Comparison of ENCODE assay signal across 19 cellular contexts in the genomic region with DNA sequence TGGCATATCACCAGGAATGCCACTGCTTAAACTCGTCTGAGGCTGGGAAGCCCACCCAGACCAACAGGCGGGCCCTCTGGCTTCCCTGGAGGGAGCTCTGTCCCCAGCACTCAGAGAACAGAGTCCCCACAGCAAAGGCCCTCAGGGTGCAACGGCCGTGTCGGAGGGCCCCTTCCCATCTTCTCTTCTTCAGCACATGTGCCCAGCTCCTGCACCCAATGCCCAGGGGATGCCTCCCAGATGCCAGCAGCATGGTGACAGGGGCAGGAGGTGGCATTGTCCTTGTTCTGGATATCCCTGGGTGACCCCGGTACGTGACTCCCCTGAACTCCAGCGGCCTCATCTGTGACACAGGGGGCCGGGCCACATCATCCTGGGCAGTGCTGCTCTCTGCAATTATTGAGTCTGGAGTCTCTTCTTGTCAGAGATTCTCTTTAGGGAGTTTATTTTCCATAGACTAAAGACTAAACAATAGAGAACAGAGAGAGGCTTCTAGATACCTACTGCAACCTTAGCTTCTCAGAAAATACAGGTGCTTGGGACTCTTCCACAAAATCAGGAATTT. TPM values are rescaled to one million over a fixed set of nuclear protein-coding genes. Genes with fewer than 3 reads are reported as not detected.
DNase-seq lines count a peak whose midpoint lies in the region; ATAC-seq and TF ChIP-seq lines count a peak whose summit lies in the region.
"Had no signal": no experiment of that assay in that cellular context is flagged by ENCODE, and none has a peak within 500 bp of the region (broad histone marks: within the 10 kb centered on the region; RNA-seq: fewer than 3 reads in every experiment).

No MANE protein-coding gene starts in this region.

- H3K4ac ChIP-seq in H9 (ENCODE audit: low read depth, low read length), result no peak overlapping the region

- no peak overlapping the region for H2BK120ac ChIP-seq in H9 (ENCODE audit: low read depth, low read length, poor library complexity, severe bottlenecking)

- no peaks in the 10 kb centered on the region for H3K9me3 ChIP-seq in H9 (ENCODE audit: control insufficient read depth, low read depth, low read length)
- no peaks in the 10 kb centered on the region for H3K9me3 ChIP-seq in spleen
- H3K9me3 ChIP-seq: A549 had no signal

- H3K27ac ChIP-seq in H9 (ENCODE audit: insufficient read length, low read depth, low read length), result no peak overlapping the region
- H3K27ac ChIP-seq in spleen, result no peak overlapping the region
- H3K27ac ChIP-seq: A549, PC-9 had no signal

- H3K4me3 Mint-ChIP-seq in H9 (no peak overlapping the region), brain (peak overlapping the region in 4 of 5 experiments; percentile 40 to 65 (median 55))
- H3K4me3 Mint-ChIP-seq: B cell, HFFc6 had no signal

- H3K4me1 ChIP-seq in H9 (ENCODE audit: insufficient read depth, low read length), result no peaks in the 10 kb centered on the region
- H3K4me1 ChIP-seq in spleen, result peaks cover 0 to 38% (median 5%) of the 10 kb centered on the region in 6 donors
- H3K4me1 ChIP-seq: A549 had no signal

- intact Hi-C loops in spleen (cut with DNase I; ENCODE audit: low total_unique reads), result no loop called here

- no peaks in the 10 kb centered on the region for H3K79me1 ChIP-seq in H9 (ENCODE audit: insufficient read depth, low read depth, low read length, poor library complexity, severe bottlenecking)

- H3K23ac ChIP-seq in H9 (ENCODE audit: insufficient read length, low read depth, low read length), result no peak overlapping the region

- TF ChIP-seq CTCF in H9 (conservative IDR thresholded peaks at IDR 0.05) (no peak), brain (conservative IDR thresholded peaks at IDR 0.05) (no peak), spleen (IDR thresholded peaks at IDR 0.05 in 8 of 11, conservative IDR thresholded peaks at IDR 0.05 in 3 of 11) (no peak)

- peaks cover 0 to 2% of the 10 kb centered on the region in 2 experiments; a peak in 1 of 5 replicates for H3K9me3 Mint-ChIP-seq in H9
- peaks cover 0 to 11% (median 0%) of the 10 kb centered on the region in 5 experiments for H3K9me3 Mint-ChIP-seq in brain
- H3K9me3 Mint-ChIP-seq: HFFc6 had no signal

- no peaks in the 10 kb centered on the region for H3K79me2 ChIP-seq in H9 (ENCODE audit: insufficient read depth, low read length)

- H2AFZ ChIP-seq in H9 (ENCODE audit: low read length), result no peak overlapping the region
- H2AFZ ChIP-seq: PC-9 had no signal

- no peak overlapping the region for H3K4me3 ChIP-seq in spleen
- H3K4me3 ChIP-seq: A549, PC-9 had no signal

- no peak overlapping the region for H3K18ac ChIP-seq in H9 (ENCODE audit: insufficient read length, low read depth, low read length)

- H4K91ac ChIP-seq in H9 (ENCODE audit: insufficient read length, low read depth, low read length), result no peak overlapping the region

- WGBS in H9 (ENCODE audit: extremely low coverage, insufficient read length, low lambda C conversion rate), result no CpG with 5 or more reads among the region's 9 CpGs
- whole genome bisulfite sequencing in spleen, 5 donors, result 78 to 93% (median 85%) methylated on average over 8 to 9 of the region's 9 CpGs

- H3K36me3 Mint-ChIP-seq in H9 (ENCODE audit: insufficient read depth in 1 of 3, low read depth in 3 of 3) (no peaks in the 10 kb centered on the region; a peak in 1 of 7 replicates), brain (no peaks in the 10 kb centered on the region)

- H3K36me3 ChIP-seq in spleen, result no peaks in the 10 kb centered on the region

- H3K27me3 ChIP-seq in H9 (ENCODE audit: insufficient read depth, low read length), result no peaks in the 10 kb centered on the region; the same call in 1 of the 2 replicates
- H3K27me3 ChIP-seq in spleen (replicated peaks in 1 of 7), result peaks cover 0 to 89% (median 20%) of the 10 kb centered on the region in 7 donors

- H4K20me1 ChIP-seq in H9 (ENCODE audit: control insufficient read depth, insufficient read depth, insufficient read length), result no peaks in the 10 kb centered on the region

- no peak overlapping the region for H3K9ac ChIP-seq in H9 (ENCODE audit: extremely low read depth, insufficient read length, low read length)

- H3K27me3 Mint-ChIP-seq in H9 (ENCODE audit: low read depth) (peaks cover 53% of the 10 kb centered on the region), brain (peaks cover 9% of the 10 kb centered on the region)

- peaks cover 12 to 33% of the 10 kb centered on the region in 2 experiments for H3K4me1 Mint-ChIP-seq in H9
- H3K4me1 Mint-ChIP-seq in brain, result peaks cover 56% of the 10 kb centered on the region
- H3K4me1 Mint-ChIP-seq: B cell had no signal

- DNase-seq in H9 (peak; percentile 15), mesenteric fat pad (ENCODE audit: low spot score) (peak; percentile 75), spleen (peak; percentile 47), medulla oblongata (ENCODE audit: extremely low spot score) (no peak)
- no peak for DNase-seq in stimulated activated CD4-positive, alpha-beta T cell treated with anti-CD3 and anti-CD28 coated beads, Interleukin-15, amount 100 ng/mL, for 24 hours
- DNase-seq: EL, HFFc6, KBM-7, MM.1S, NCI-H1092, NCI-H1436, NCI-H187 treated with DMSO at 0.1 percent for 48 hours, NCI-H2107, PC-9 had no signal

- H2AK5ac ChIP-seq in H9 (ENCODE audit: insufficient read length, low read length), result no peak overlapping the region

- no peak overlapping the region for H2BK15ac ChIP-seq in H9 (ENCODE audit: low read depth, low read length)

- H2BK20ac ChIP-seq in H9 (ENCODE audit: low read depth, low read length, poor library complexity, severe bottlenecking), result no peak overlapping the region

- peaks cover 5% of the 10 kb centered on the region for H3K23me2 ChIP-seq in H9 (ENCODE audit: insufficient read length, low read depth, low read length, poor library complexity, severe bottlenecking)

- no peak for ATAC-seq in HG02759 (IDR thresholded peaks at IDR 0.05; ENCODE audit: unreplicated experiment)
- ATAC-seq: A549 had no signal

- H2BK12ac ChIP-seq in H9 (ENCODE audit: insufficient read length, low read depth, low read length), result no peak overlapping the region

- H2BK5ac ChIP-seq in H9 (ENCODE audit: insufficient read length, low read length), result no peak overlapping the region

- no peak overlapping the region for H3K14ac ChIP-seq in H9 (ENCODE audit: insufficient read depth, low read length)

- no peak overlapping the region for H4K5ac ChIP-seq in H9 (ENCODE audit: insufficient read length, low read depth, low read length)

- H3K56ac ChIP-seq in H9 (ENCODE audit: insufficient read length, low read depth, low read length), result no peak overlapping the region

- H3K4me2 ChIP-seq in H9 (ENCODE audit: insufficient read depth, insufficient read length, low read length), result no peak overlapping the region
- H3K4me2 ChIP-seq: A549, PC-9 had no signal

- no peak for TF ChIP-seq POLR2A in spleen (IDR thresholded peaks at IDR 0.05)

- H4K8ac ChIP-seq in H9 (replicated peaks; ENCODE audit: insufficient read length, low read depth, low read length), result no peak overlapping the region

- no peak overlapping the region for H3T11ph ChIP-seq in H9 (ENCODE audit: low read length)

- no peak overlapping the region for H3K27ac Mint-ChIP-seq in H9
- H3K27ac Mint-ChIP-seq in brain, result no peak overlapping the region
- H3K27ac Mint-ChIP-seq: B cell, CD14-positive monocyte, HFFc6 had no signal

RNA-seq across cellular contexts. Expression of a gene that starts 13.6 kb away (rescaled TPM):
- total RNA-seq in H9 (2021), result 34.1 and 36.8 TPM in 2 replicates
- 202 TPM for polyA plus RNA-seq in brain (ENCODE audit: insufficient read depth, low read depth, low replicate concordance)
- 22.6 TPM for total RNA-seq in mesenteric fat pad
- 100 to 1,000 TPM in 1 of 7 donors, 10 to 100 TPM in 6; 40.9 to 109 (median 47.1) TPM for total RNA-seq in spleen
- polyA plus RNA-seq in spleen, result 10 to 100 TPM in 2 of 3 donors, 1 to 10 TPM in 1; 5.9 to 22.3 (median 16.8) TPM
- total RNA-seq: B cell, PC-9 had no signal

Comparison
In these comparisons a context has a peak if more than half of its experiments do, and no peak if none do; other contexts are left out.
1. DNase-seq: peak in H9 (single experiment), mesenteric fat pad (single experiment) and spleen (single experiment); none in medulla oblongata (single experiment) and stimulated activated CD4-positive, alpha-beta T cell treated with anti-CD3 and anti-CD28 coated beads, Interleukin-15, amount 100 ng/mL, for 24 hours (single experiment).
2. H3K4me3 Mint-ChIP-seq: peak in brain (4 of 5); none in H9 (0 of 2).